Comparison of ENCODE assay signal across 32 cellular contexts in genomic region chr12:105508096-105508495, GRCh38.
"Had no signal": no experiment of that assay in that cellular context is flagged by ENCODE, and none has a peak within 500 bp of the region (broad histone marks: within the 10 kb centered on the region; RNA-seq: fewer than 3 reads in every experiment).

No MANE protein-coding gene starts in this region.

- H3K4me1 Mint-ChIP-seq: activated B cell treated with CpG ODN at 0.5 μM for 24 hours; activated naive CD4-positive, alpha-beta T cell treated with anti-CD3 and anti-CD28 coated beads, Interleukin-2, amount 50 U/mL, for 24 hours; activated naive CD8-positive, alpha-beta T cell treated with anti-CD3 and anti-CD28 coated beads for 36 hours; activated naive CD8-positive, alpha-beta T cell treated with anti-CD3 and anti-CD28 coated beads, Interleukin-2, amount 50 U/mL, for 24 hours; activated T-helper 17 cell treated with anti-CD3 and anti-CD28 coated beads, Interleukin-2, amount 50 U/mL, for 72 hours; T-helper 17 cell had no signal

- H3K4me1 ChIP-seq: adrenal gland, colonic mucosa, esophagus squamous epithelium had no signal

- H3K27ac ChIP-seq: adrenal gland, colonic mucosa, epithelial cell of prostate, esophagus squamous epithelium, WERI-Rb-1 had no signal

- H3K9me3 Mint-ChIP-seq: activated B cell treated with CpG ODN at 0.5 μM for 24 hours; activated CD8-positive, alpha-beta T cell treated with anti-CD3 and anti-CD28 coated beads for 36 hours; activated naive CD4-positive, alpha-beta T cell treated with anti-CD3 and anti-CD28 coated beads for 36 hours; activated naive CD4-positive, alpha-beta T cell treated with anti-CD3 and anti-CD28 coated beads, Interleukin-2, amount 50 U/mL, for 24 hours; activated naive CD8-positive, alpha-beta T cell treated with anti-CD3 and anti-CD28 coated beads for 36 hours; activated naive CD8-positive, alpha-beta T cell treated with anti-CD3 and anti-CD28 coated beads, Interleukin-2, amount 50 U/mL, for 24 hours; activated T-cell treated with anti-CD3 and anti-CD28 coated beads, Interleukin-2, amount 50 U/mL, for 4 hours; activated T-helper 17 cell treated with anti-CD3 and anti-CD28 coated beads, Interleukin-2, amount 50 U/mL, for 72 hours; brain; T-helper 2 cell treated with Interferon-gamma antibody and Interleukin-4, amounts not matched to agents 5 μg/mL and 100 μg/mL, for 36 hours had no signal

- FAIRE-seq: endometrium, endothelial cell of umbilical vein, frontal cortex had no signal

- H3K4me3 ChIP-seq: adrenal gland, colonic mucosa, esophagus squamous epithelium had no signal

- H3K36me3 ChIP-seq: adrenal gland, colonic mucosa, esophagus squamous epithelium, WERI-Rb-1 had no signal

- DNase-seq: activated B cell treated with CpG ODN at 0.5 μM for 24 hours; activated CD4-positive, alpha-beta T cell treated with anti-CD3 and anti-CD28 coated beads for 48 hours; activated CD4-positive, alpha-beta T cell treated with anti-CD3 and anti-CD28 coated beads, Interleukin-2, amount 50 U/mL, for 1 hour; activated CD4-positive, alpha-beta T cell treated with anti-CD3 and anti-CD28 coated beads, Interleukin-2, amount 50 U/mL, for 48 hours; activated CD8-positive, alpha-beta memory T cell treated with anti-CD3 and anti-CD28 coated beads for 24 hours; activated CD8-positive, alpha-beta T cell treated with anti-CD3 and anti-CD28 coated beads for 36 hours; activated effector memory CD4-positive, alpha-beta T cell treated with Interleukin-2 at 50 U/mL for 16 hours; activated naive CD4-positive, alpha-beta T cell treated with anti-CD3 and anti-CD28 coated beads for 36 hours; activated naive CD8-positive, alpha-beta T cell treated with anti-CD3 and anti-CD28 coated beads for 36 hours; activated naive CD8-positive, alpha-beta T cell treated with anti-CD3 and anti-CD28 coated beads, Interleukin-2, amount 50 U/mL, for 24 hours; activated T-cell treated with anti-CD3 and anti-CD28 coated beads, Interleukin-2, amount 50 U/mL, for 4 hours; adrenal gland; amygdala; aorta; caudate nucleus; colonic mucosa; effector CD8-positive, alpha-beta T cell; esophagus squamous epithelium; head of caudate nucleus; T-helper 1 cell; T-helper 17 cell; T1000; WERI-Rb-1 had no signal

- H3K36me3 Mint-ChIP-seq: activated naive CD4-positive, alpha-beta T cell treated with anti-CD3 and anti-CD28 coated beads, Interleukin-2, amount 50 U/mL, for 24 hours; activated naive CD8-positive, alpha-beta T cell treated with anti-CD3 and anti-CD28 coated beads for 36 hours; brain had no signal

- H3K27ac Mint-ChIP-seq: activated B cell treated with CpG ODN at 0.5 μM for 24 hours; activated CD8-positive, alpha-beta T cell treated with anti-CD3 and anti-CD28 coated beads for 36 hours; activated naive CD4-positive, alpha-beta T cell treated with anti-CD3 and anti-CD28 coated beads for 36 hours; activated naive CD4-positive, alpha-beta T cell treated with anti-CD3 and anti-CD28 coated beads, Interleukin-2, amount 50 U/mL, for 24 hours; activated naive CD8-positive, alpha-beta T cell treated with anti-CD3 and anti-CD28 coated beads for 36 hours; activated naive CD8-positive, alpha-beta T cell treated with anti-CD3 and anti-CD28 coated beads, Interleukin-2, amount 50 U/mL, for 24 hours; activated T-helper 17 cell treated with anti-CD3 and anti-CD28 coated beads, Interleukin-2, amount 50 U/mL, for 72 hours; T-helper 17 cell; T-helper 2 cell treated with Interferon-gamma antibody and Interleukin-4, amounts not matched to agents 5 μg/mL and 100 μg/mL, for 36 hours had no signal

- ATAC-seq: activated CD4-positive, CD25-positive, alpha-beta regulatory T cell treated with anti-CD3 and anti-CD28 coated beads, Interleukin-2, amount 50 U/mL, for 24 hours; activated CD8-positive, alpha-beta T cell treated with anti-CD3 and anti-CD28 coated beads for 36 hours; activated naive CD8-positive, alpha-beta T cell treated with anti-CD3 and anti-CD28 coated beads, Interleukin-2, amount 50 U/mL, for 24 hours; activated T-cell treated with anti-CD3 and anti-CD28 coated beads, Interleukin-2, amount 50 U/mL, for 4 hours; activated T-helper 17 cell treated with anti-CD3 and anti-CD28 coated beads, Interleukin-2, amount 50 U/mL, for 72 hours; T-helper 17 cell had no signal

- H3K9me3 ChIP-seq: adrenal gland, colonic mucosa, esophagus squamous epithelium had no signal

- H3K27me3 ChIP-seq: adrenal gland, colonic mucosa had no signal

- H3K4me3 Mint-ChIP-seq: activated B cell treated with CpG ODN at 0.5 μM for 24 hours; activated CD8-positive, alpha-beta T cell treated with anti-CD3 and anti-CD28 coated beads for 36 hours; activated naive CD4-positive, alpha-beta T cell treated with anti-CD3 and anti-CD28 coated beads for 36 hours; activated naive CD4-positive, alpha-beta T cell treated with anti-CD3 and anti-CD28 coated beads, Interleukin-2, amount 50 U/mL, for 24 hours; activated naive CD8-positive, alpha-beta T cell treated with anti-CD3 and anti-CD28 coated beads for 36 hours; activated naive CD8-positive, alpha-beta T cell treated with anti-CD3 and anti-CD28 coated beads, Interleukin-2, amount 50 U/mL, for 24 hours; activated T-cell treated with anti-CD3 and anti-CD28 coated beads, Interleukin-2, amount 50 U/mL, for 4 hours; activated T-helper 17 cell treated with anti-CD3 and anti-CD28 coated beads, Interleukin-2, amount 50 U/mL, for 72 hours; brain; T-helper 17 cell; T-helper 2 cell treated with Interferon-gamma antibody and Interleukin-4, amounts not matched to agents 5 μg/mL and 100 μg/mL, for 36 hours had no signal
